7 cellular contexts compared by ENCODE assay signal in genomic region chr6:42452171-42453026, GRCh38. TPM values are rescaled to one million over a fixed set of nuclear protein-coding genes. Genes with fewer than 3 reads are reported as not detected.
A peak's percentile ranks its signal among the peaks of the same experiment; 100 is the strongest.
DNase-seq lines count a peak whose midpoint lies in the region; ATAC-seq, FAIRE-seq and TF ChIP-seq lines count a peak whose summit lies in the region.

No MANE protein-coding gene starts in this region.

- no peak for FAIRE-seq in kidney (lab: Jason Lieb, UNC)

- intact Hi-C loops in kidney (cut with DNase I), result no loop called here

- H3K36me3 ChIP-seq in kidney (ENCODE audit: control insufficient read depth in 1 of 2, insufficient read depth in 2 of 2, low read length in 2 of 2), result no peaks in the 10 kb centered on the region

- DNase-seq in GM12865 (ENCODE audit: low read depth) (peak; percentile 91), NCI-H1930 (lab: John Stamatoyannopoulos, UW) (peak; percentile 71 to 75), cerebellar cortex (ENCODE audit: low spot score) (peak; percentile 82), kidney (peak; percentile 93)
- DNase-seq in stimulated activated CD4-positive, alpha-beta T cell treated with anti-CD3 and anti-CD28 coated beads, Interleukin-15, amount 100 ng/mL, for 24 hours, result peak; percentile 65

- peak; percentile 47 for ATAC-seq in HG02642 (IDR thresholded peaks at IDR 0.05; ENCODE audit: poor library complexity, unreplicated experiment)

- H3K4me3 ChIP-seq in GM12865 (ENCODE audit: low read depth, low read length) (peak overlapping the region; percentile 94), kidney (ENCODE audit: low read length in 2 of 2) (peak overlapping the region; percentile 84 to 85)

- H3K9ac ChIP-seq in kidney (ENCODE audit: low read length in 2 of 2), result peak overlapping the region; percentile 41 to 61

- TF ChIP-seq CTCF in GM12865 (IDR thresholded peaks at IDR 0.05; ENCODE audit: insufficient read depth, low read depth, low read length, missing control alignments), result no peak
- TF ChIP-seq CTCF in VCaP (conservative IDR thresholded peaks at IDR 0.05), result no peak
- TF ChIP-seq CTCF in kidney (IDR thresholded peaks at IDR 0.05; ENCODE audit: borderline replicate concordance, extremely low read depth, insufficient read depth), result no peak

- peaks cover 0 to 6% of the 10 kb centered on the region in 2 donors for H3K4me1 ChIP-seq in kidney (ENCODE audit: control insufficient read depth in 1 of 2, insufficient read depth in 1 of 2, low read depth in 1 of 2, low read length in 2 of 2)

- H3K27ac ChIP-seq in VCaP (peak overlapping the region; percentile 93), kidney (ENCODE audit: low read depth in 2 of 2, low read length in 2 of 2) (peak overlapping the region; percentile 87 to 92)

- H3K9me3 ChIP-seq in kidney (ENCODE audit: control insufficient read depth in 1 of 2, low read length in 2 of 2), result no peaks in the 10 kb centered on the region

RNA-seq across cellular contexts. Expression of gene TRERF1, which starts 0.7 kb away (rescaled TPM):
- 8.4 TPM for total RNA-seq in kidney
- polyA plus RNA-seq in kidney (ENCODE audit: insufficient read depth, low read depth, low replicate concordance), result 1.5 TPM

Comparison
In these comparisons a context has a peak if more than half of its experiments do, and no peak if none do; other contexts are left out.
1. Peak in every context shown above with its lines: DNase-seq, ATAC-seq, H3K4me3 ChIP-seq and H3K27ac ChIP-seq.